Comparison of ENCODE assay signal across 25 cellular contexts in the genomic region with DNA sequence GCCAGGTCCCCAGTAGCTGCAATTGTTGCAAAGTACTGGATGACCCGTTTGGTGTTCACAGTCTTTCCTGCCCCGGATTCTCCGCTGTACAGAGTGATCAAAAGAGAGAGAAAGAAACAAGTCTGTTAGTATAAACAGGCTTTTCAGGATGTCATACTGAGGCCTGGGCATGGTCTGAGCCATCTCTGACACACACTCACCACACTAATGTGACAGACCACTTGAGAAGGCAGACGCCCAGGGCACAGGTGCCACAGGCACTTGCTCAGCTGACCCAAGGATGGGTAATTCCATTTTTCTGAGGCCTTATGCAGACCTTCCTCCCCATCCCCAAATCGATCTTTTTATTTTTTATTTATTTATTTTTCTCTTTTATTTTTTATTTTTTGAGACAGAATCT.
"Had no signal": no experiment of that assay in that cellular context is flagged by ENCODE, and none has a peak within 500 bp of the region (broad histone marks: within the 10 kb centered on the region; RNA-seq: fewer than 3 reads in every experiment).

No MANE protein-coding gene starts in this region.

- H3K36me3 Mint-ChIP-seq: mesothelial cell of epicardium had no signal

- H3K4me3 Mint-ChIP-seq: mesothelial cell of epicardium; naive thymus-derived CD8-positive, alpha-beta T cell; stimulated activated naive B cell treated with anti-CD40 and anti-IgM and Interleukin-4, amounts not matched to agents 10 μg/mL and 1 μg/mL and 100 μg/mL, for 72 hours had no signal

- H3K4me3 ChIP-seq: heart right ventricle, hepatocyte, left lung, lower lobe of right lung, ovary, right atrium auricular region, right lobe of liver, skin epidermis, stomach, testis, tibial artery, upper lobe of right lung had no signal

- H3K9me3 ChIP-seq: heart right ventricle, left lung, lower lobe of right lung, ovary, right atrium auricular region, right lobe of liver, stomach, testis, tibial artery, upper lobe of right lung had no signal

- H3K27me3 ChIP-seq: heart right ventricle, hepatocyte, left lung, ovary, right atrium auricular region, right lobe of liver, stomach, testis, tibial artery, upper lobe of right lung had no signal

- H3K27ac ChIP-seq: heart right ventricle, hepatocyte, left lung, lower lobe of right lung, ovary, right atrium auricular region, right lobe of liver, skin epidermis, stomach, testis, upper lobe of right lung had no signal

- ATAC-seq: heart right ventricle; left colon; left lung; lower lobe of right lung; naive thymus-derived CD8-positive, alpha-beta T cell; right lobe of liver; stimulated activated naive B cell treated with anti-CD40 and anti-IgM and Interleukin-4, amounts not matched to agents 10 μg/mL and 1 μg/mL and 100 μg/mL, for 72 hours; stimulated activated naive CD8-positive, alpha-beta T cell treated with anti-CD3 and anti-CD28 coated beads, Interleukin-15, Interleukin-2, amounts not matched to agents 100 U/mL and 50 U/mL, for 24 hours; upper lobe of right lung had no signal

- H3K27me3 Mint-ChIP-seq: naive thymus-derived CD8-positive, alpha-beta T cell; progenitor cell of endocrine pancreas had no signal

- H3K27ac Mint-ChIP-seq: mesothelial cell of epicardium; progenitor cell of endocrine pancreas; stimulated activated naive B cell treated with anti-CD40 and anti-IgM and Interleukin-4, amounts not matched to agents 10 μg/mL and 1 μg/mL and 100 μg/mL, for 72 hours had no signal

- H3K36me3 ChIP-seq: lower lobe of right lung, ovary, right atrium auricular region, right lobe of liver had no signal

- H3K4me1 ChIP-seq: lower lobe of right lung, right atrium auricular region, right lobe of liver, testis, upper lobe of right lung had no signal

- H3K9me3 Mint-ChIP-seq: mesothelial cell of epicardium; naive thymus-derived CD8-positive, alpha-beta T cell; stimulated activated naive B cell treated with anti-CD40 and anti-IgM and Interleukin-4, amounts not matched to agents 10 μg/mL and 1 μg/mL and 100 μg/mL, for 72 hours had no signal

- DNase-seq: heart right ventricle; left colon; left lung; lower lobe of right lung; mammary epithelial cell; mesendoderm; naive thymus-derived CD8-positive, alpha-beta T cell; ovary; right lobe of liver; stimulated activated CD4-positive, alpha-beta T cell treated with anti-CD3 and anti-CD28 coated beads, Interleukin-12 subunit alpha, Interleukin-12 subunit beta, amount 100 ng/mL, for 4 hours; stimulated activated CD4-positive, alpha-beta T cell treated with anti-CD3 and anti-CD28 coated beads, Interleukin-15, amount 100 ng/mL, for 24 hours; stimulated activated CD4-positive, alpha-beta T cell treated with anti-CD3 and anti-CD28 coated beads, Interleukin-2, amount 100 ng/mL, for 24 hours; stimulated activated CD4-positive, alpha-beta T cell treated with anti-CD3 and anti-CD28 coated beads, Interleukin-4, amount 100 ng/mL, for 1 hour; stimulated activated naive B cell treated with anti-CD40 and anti-IgM and Interleukin-4, amounts not matched to agents 10 μg/mL and 1 μg/mL and 100 μg/mL, for 72 hours; stimulated activated naive CD8-positive, alpha-beta T cell treated with anti-CD3 and anti-CD28 coated beads, Interleukin-15, Interleukin-2, amounts not matched to agents 100 U/mL and 50 U/mL, for 24 hours; stomach; testis; tibial artery; trophoblast cell; upper lobe of right lung had no signal

- H3K4me1 Mint-ChIP-seq: mesothelial cell of epicardium had no signal
